In the genomic region with DNA sequence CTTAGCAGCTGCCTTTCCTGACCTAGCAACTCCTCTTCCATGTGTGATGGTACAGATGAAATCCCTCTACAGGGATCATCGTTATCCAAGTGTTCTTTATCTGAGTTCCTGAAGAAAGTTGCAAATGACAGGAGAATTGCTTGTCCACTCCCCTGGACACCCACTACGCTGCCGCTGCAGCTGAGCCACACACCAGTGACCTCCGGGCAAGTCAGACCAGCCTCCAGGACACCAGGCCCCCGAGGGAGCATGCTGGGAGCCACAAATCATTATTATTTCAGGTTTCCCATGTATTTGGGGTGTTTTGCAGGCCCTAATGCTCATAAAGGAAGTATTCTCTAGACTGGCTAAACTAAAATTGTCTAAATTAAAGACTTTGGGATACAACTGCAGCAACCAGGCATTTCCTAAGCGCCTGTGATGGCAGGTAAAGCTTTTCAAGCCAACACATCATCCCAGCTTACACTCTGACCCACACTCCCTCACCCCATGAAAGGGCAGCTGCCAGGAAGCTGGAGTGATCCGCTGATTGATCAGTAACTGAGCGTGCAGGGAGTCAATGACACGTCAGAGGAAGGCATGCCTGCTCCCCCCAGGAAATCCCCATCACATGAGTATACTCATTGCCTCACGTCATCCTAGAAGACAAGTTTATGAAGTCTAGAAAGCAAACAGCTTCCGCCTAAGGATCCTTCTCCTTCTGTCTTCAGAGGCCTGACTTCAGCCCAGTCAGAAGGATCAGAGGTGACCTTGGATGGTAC, we compare ENCODE assay signal across 12 cellular contexts. TPM values are rescaled to one million over a fixed set of nuclear protein-coding genes. Genes with fewer than 3 reads are reported as not detected.
A peak's percentile ranks its signal among the peaks of the same experiment; 100 is the strongest.
DNase-seq lines count a peak whose midpoint lies in the region; ATAC-seq and TF ChIP-seq lines count a peak whose summit lies in the region.
"Had no signal": no experiment of that assay in that cellular context is flagged by ENCODE, and none has a peak within 500 bp of the region (broad histone marks: within the 10 kb centered on the region; RNA-seq: fewer than 3 reads in every experiment).

No MANE protein-coding gene starts in this region.

- no peak overlapping the region for H3K27ac Mint-ChIP-seq in T-helper 17 cell

- H3K9me3 ChIP-seq in HEK293 (ENCODE audit: control insufficient read depth, insufficient read depth, low read depth, low read length) = no peaks in the 10 kb centered on the region
- H3K9me3 ChIP-seq in T-helper 17 cell (ENCODE audit: control insufficient read depth, low read length, poor library complexity, severe bottlenecking) = no peaks in the 10 kb centered on the region
- H3K9me3 ChIP-seq: gastroesophageal sphincter, tibial nerve had no signal

- ATAC-seq in T-helper 17 cell (peak; percentile 86), GM18909 (IDR thresholded peaks at IDR 0.05; ENCODE audit: poor library complexity, unreplicated experiment) (no peak), GM18858 (IDR thresholded peaks at IDR 0.05; ENCODE audit: unreplicated experiment) (no peak)
- ATAC-seq: gastroesophageal sphincter had no signal

- DNase-seq in GM13977 (ENCODE audit: low spot score) = peak; percentile 60
- DNase-seq in T-helper 17 cell = no peak
- DNase-seq in mesenteric fat pad (ENCODE audit: low spot score) = peak; percentile 81
- no peak for DNase-seq in SKM-1 (lab: John Stamatoyannopoulos, UW; ENCODE audit: unreplicated experiment)
- DNase-seq in SHP77 (lab: John Stamatoyannopoulos, UW) = no peak
- DNase-seq: activated T-cell treated with anti-CD3 and anti-CD28 coated beads, Interleukin-2, amount 50 U/mL, for 1 hour; DMS53 had no signal

- H3K4me1 Mint-ChIP-seq in T-helper 17 cell = no peaks in the 10 kb centered on the region

- no peaks in the 10 kb centered on the region for H3K4me1 ChIP-seq in HEK293 (ENCODE audit: control insufficient read depth, insufficient read depth, low read length)
- H3K4me1 ChIP-seq: gastroesophageal sphincter had no signal

- POLR2A ChIA-PET in HEK293 (lab: Yijun Ruan, JAX) = no interaction called here

- no peak overlapping the region for H3K4me3 Mint-ChIP-seq in T-helper 17 cell

- in situ Hi-C loops in GM13977 (cut with MboI; ENCODE audit: low pct_unique_long_range_greater_than_20kb, low sequenced_read_pairs, unreplicated experiment) = no loop called here

- H3K4me3 ChIP-seq in HEK293 (ENCODE audit: low read depth, low read length) = no peak overlapping the region
- H3K4me3 ChIP-seq: gastroesophageal sphincter, tibial nerve had no signal

- no peak overlapping the region for H3K27ac ChIP-seq in HEK293 (ENCODE audit: extremely low read depth, low read depth, low read length)
- H3K27ac ChIP-seq: gastroesophageal sphincter had no signal

- H3K36me3 Mint-ChIP-seq in T-helper 17 cell (ENCODE audit: low read depth) = no peaks in the 10 kb centered on the region

- TF ChIP-seq CTCF in GM13977 (IDR thresholded peaks at IDR 0.05; ENCODE audit: extremely low read depth, insufficient read depth, missing control alignments) (no peak), HEK293 (tag by site-specific recombination; IDR thresholded peaks at IDR 0.05) (no peak)

- H3K36me3 ChIP-seq in HEK293 (ENCODE audit: control insufficient read depth in 2 of 2, insufficient read depth in 1 of 2, low read length in 2 of 2) = no peaks in the 10 kb centered on the region
- H3K36me3 ChIP-seq: gastroesophageal sphincter, tibial nerve had no signal

- CTCF ChIA-PET in HEK293 (lab: Yijun Ruan, JAX) = no interaction called here

- H3K27me3 Mint-ChIP-seq in T-helper 17 cell = peaks cover 39% of the 10 kb centered on the region

TF ChIP-seq in HEK293, 187 proteins besides CTCF, POLR2A, EP300 and RAD21:
- TF ChIP-seq ZNF175 (tag by site-specific recombination; IDR thresholded peaks at IDR 0.05) (no peak), MZF1 (tag by site-specific recombination; IDR thresholded peaks at IDR 0.05; ENCODE audit: borderline replicate concordance) (peak; percentile 64; the same call in 1 of the 2 replicates)

RNA-seq across cellular contexts. Expression of a gene that starts 14.4 kb away (rescaled TPM):
- total RNA-seq in T-helper 17 cell = 1 to 10 TPM in 1 of 2 donors, under 1 TPM in 1; 0.73 to 1.7 TPM
- total RNA-seq in mesenteric fat pad = not detected

RNA-seq across cellular contexts. Expression of a gene that starts 59.5 kb away (rescaled TPM):
- total RNA-seq in T-helper 17 cell (10 to 100 TPM; 33.8 to 44.8 TPM), mesenteric fat pad (25.0 TPM)

Comparison
In these comparisons a context has a peak if more than half of its experiments do, and no peak if none do; other contexts are left out.
1. DNase-seq: peak in GM13977 (single experiment) and mesenteric fat pad (single experiment); none in T-helper 17 cell (0 of 3), SKM-1 (single experiment) and SHP77 (0 of 2).